In the genomic region with DNA sequence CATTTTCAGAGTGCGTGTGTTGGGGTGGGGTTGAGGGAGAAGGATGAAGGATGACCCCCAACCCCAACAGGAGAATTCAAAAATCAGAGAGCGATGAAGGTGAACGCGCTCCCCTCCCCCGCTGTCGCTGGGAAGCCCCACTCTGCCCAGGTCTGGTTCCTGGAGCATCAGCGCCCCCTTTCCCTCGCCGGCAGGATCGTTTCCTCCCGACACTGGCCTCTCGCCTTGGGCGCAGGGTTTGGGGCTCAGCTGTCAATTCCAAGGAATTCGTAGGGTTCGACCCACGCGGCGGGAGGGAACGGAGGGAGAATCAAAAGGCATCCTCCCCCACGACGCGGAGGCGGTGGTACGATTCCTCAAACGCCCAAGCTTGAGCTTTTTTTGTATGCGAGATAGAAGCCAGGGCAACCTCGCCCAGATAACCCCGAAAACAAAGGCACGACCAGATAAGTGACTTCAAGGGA, we compare ENCODE assay signal across 8 cellular contexts.
A peak's percentile ranks its signal among the peaks of the same experiment; 100 is the strongest.
DNase-seq lines count a peak whose midpoint lies in the region; TF ChIP-seq lines count a peak whose summit lies in the region.

No MANE protein-coding gene starts in this region.

- H3K9me3 ChIP-seq in HAP-1 = peaks cover 5% of the 10 kb centered on the region; the same call in 1 of the 2 replicates

- H3K27me3 ChIP-seq in HAP-1 (ENCODE audit: low read depth) = peaks cover 32% of the 10 kb centered on the region

- in situ Hi-C loops in HAP-1 (cut with MboI; ENCODE audit: low sequenced_read_pairs) = loop anchor here (5.0 to 25.0 kb wide), 6 partner anchors 321 to 1991 kb away; a partner anchor contains a TSS

- H3K4me3 ChIP-seq in HAP-1 = peak overlapping the region; percentile 55
- H3K4me3 ChIP-seq in cardiac fibroblast (replicated peaks in 1 of 2; ENCODE audit: low read depth in 2 of 2, low read length in 2 of 2) = peak overlapping the region; percentile 82 to 92

- H3K36me3 ChIP-seq in HAP-1 (replicated peaks) = no peaks in the 10 kb centered on the region

- peaks cover 26% of the 10 kb centered on the region for H3K4me1 ChIP-seq in HAP-1

- DNase-seq in DMS53 (lab: John Stamatoyannopoulos, UW) (peak; percentile 83), HAP-1 (ENCODE audit: low spot score in 2 of 2) (peak; percentile 81 to 94), RPMI8226 (peak; percentile 21), cardiac fibroblast (ENCODE audit: low read depth in 2 of 2) (peak; percentile 89 to 94), kidney glomerular epithelial cell (lab: John Stamatoyannopoulos, UW) (peak; percentile 44), NCI-H1048 (lab: John Stamatoyannopoulos, UW) (no peak), GDM1 (lab: John Stamatoyannopoulos, UW) (no peak)
- peak; percentile 48 for DNase-seq in stimulated activated CD4-positive, alpha-beta T cell treated with anti-CD3 and anti-CD28 coated beads, Interleukin-4, amount 100 ng/mL, for 1 hour

- TF ChIP-seq CTCF in cardiac fibroblast (IDR thresholded peaks at IDR 0.05; ENCODE audit: low read depth, low read length) = peak; percentile 97

Comparison
In these comparisons a context has a peak if more than half of its experiments do, and no peak if none do; other contexts are left out.
1. DNase-seq: peak in DMS53 (single experiment), HAP-1 (2 of 2), RPMI8226 (single experiment), cardiac fibroblast (2 of 2), kidney glomerular epithelial cell (single experiment) and stimulated activated CD4-positive, alpha-beta T cell treated with anti-CD3 and anti-CD28 coated beads, Interleukin-4, amount 100 ng/mL, for 1 hour (single experiment); none in NCI-H1048 (single experiment) and GDM1 (single experiment).